Comparison of ENCODE assay signal across 22 cellular contexts in the genomic region with DNA sequence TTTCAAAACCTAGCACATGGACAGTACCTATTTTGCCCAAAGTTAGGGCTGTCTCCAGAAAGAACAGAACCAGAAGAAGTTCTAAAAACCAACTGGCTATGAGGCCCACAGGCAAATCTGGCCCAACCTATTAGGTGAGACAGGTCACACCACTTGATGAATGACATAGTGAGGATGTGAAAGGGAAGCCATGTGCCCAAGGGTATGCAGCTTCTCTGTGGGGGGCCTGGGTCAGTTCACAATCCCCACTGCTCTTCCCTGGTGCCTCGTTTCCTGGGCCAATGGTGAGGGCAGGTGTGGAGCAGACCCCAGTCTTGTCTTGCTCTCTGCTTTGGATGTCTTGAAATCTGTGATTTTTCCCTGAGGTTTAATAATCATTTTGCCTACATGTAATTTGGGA. TPM values are rescaled to one million over a fixed set of nuclear protein-coding genes. Genes with fewer than 3 reads are reported as not detected.
"Had no signal": no experiment of that assay in that cellular context is flagged by ENCODE, and none has a peak within 500 bp of the region (broad histone marks: within the 10 kb centered on the region; RNA-seq: fewer than 3 reads in every experiment).

No MANE protein-coding gene starts in this region.

- H3K9me3 ChIP-seq: colonic mucosa, esophagus muscularis mucosa, gastrocnemius medialis, heart right ventricle, left ventricle myocardium inferior, lower lobe of right lung, pancreas, stomach had no signal

- DNase-seq: colonic mucosa; dermis blood vessel endothelial cell; gastrocnemius medialis; heart right ventricle; hypothalamus; kidney; left cardiac atrium; left ventricle myocardium inferior; lower lobe of right lung; midbrain; occipital lobe; small intestine; stimulated activated CD4-positive, alpha-beta T cell treated with anti-CD3 and anti-CD28 coated beads, Interleukin-12 subunit alpha, Interleukin-12 subunit beta, amount 100 ng/mL, for 4 hours; stimulated activated naive CD4-positive, alpha-beta T cell; stomach had no signal

- H3K4me1 Mint-ChIP-seq: memory B cell had no signal

- H3K9me3 Mint-ChIP-seq: memory B cell; natural killer cell treated with Interleukin-12 subunit alpha and Interleukin-12 subunit beta and Interleukin-15 and Interleukin-18, amount 100 ng/mL, for 72 hours had no signal

- H3K36me3 ChIP-seq: colonic mucosa, gastrocnemius medialis, left ventricle myocardium inferior, lower lobe of right lung, pancreas, stomach had no signal

- H3K27ac ChIP-seq: colonic mucosa, epithelial cell of prostate, esophagus muscularis mucosa, gastrocnemius medialis, left ventricle myocardium inferior, lower lobe of right lung, pancreas, stomach had no signal

- H3K4me1 ChIP-seq: colonic mucosa, lower lobe of right lung, pancreas had no signal

- ATAC-seq: gastrocnemius medialis; heart right ventricle; left cardiac atrium; lower lobe of right lung; natural killer cell treated with Interleukin-12 subunit alpha and Interleukin-12 subunit beta and Interleukin-15 and Interleukin-18, amount 100 ng/mL, for 72 hours; pancreas; right cardiac atrium had no signal

- H3K27me3 ChIP-seq: colonic mucosa, esophagus muscularis mucosa, heart right ventricle, pancreas had no signal

- H3K4me3 Mint-ChIP-seq: memory B cell; natural killer cell treated with Interleukin-12 subunit alpha and Interleukin-12 subunit beta and Interleukin-15 and Interleukin-18, amount 100 ng/mL, for 72 hours had no signal

- H3K36me3 Mint-ChIP-seq: memory B cell; natural killer cell treated with Interleukin-12 subunit alpha and Interleukin-12 subunit beta and Interleukin-15 and Interleukin-18, amount 100 ng/mL, for 72 hours had no signal

- H3K27ac Mint-ChIP-seq: memory B cell; natural killer cell treated with Interleukin-12 subunit alpha and Interleukin-12 subunit beta and Interleukin-15 and Interleukin-18, amount 100 ng/mL, for 72 hours; progenitor cell of endocrine pancreas had no signal

- H3K4me3 ChIP-seq: colonic mucosa, esophagus muscularis mucosa, gastrocnemius medialis, heart right ventricle, left ventricle myocardium inferior, lower lobe of right lung, pancreas, stomach had no signal

RNA-seq across cellular contexts. Expression of a gene that starts 8.9 kb away (rescaled TPM):
- total RNA-seq: dermis blood vessel endothelial cell; natural killer cell treated with Interleukin-12 subunit alpha and Interleukin-12 subunit beta and Interleukin-15 and Interleukin-18, amount 100 ng/mL, for 72 hours had no signal
